ENCODE assay signal across 1 cellular context in the genomic region with DNA sequence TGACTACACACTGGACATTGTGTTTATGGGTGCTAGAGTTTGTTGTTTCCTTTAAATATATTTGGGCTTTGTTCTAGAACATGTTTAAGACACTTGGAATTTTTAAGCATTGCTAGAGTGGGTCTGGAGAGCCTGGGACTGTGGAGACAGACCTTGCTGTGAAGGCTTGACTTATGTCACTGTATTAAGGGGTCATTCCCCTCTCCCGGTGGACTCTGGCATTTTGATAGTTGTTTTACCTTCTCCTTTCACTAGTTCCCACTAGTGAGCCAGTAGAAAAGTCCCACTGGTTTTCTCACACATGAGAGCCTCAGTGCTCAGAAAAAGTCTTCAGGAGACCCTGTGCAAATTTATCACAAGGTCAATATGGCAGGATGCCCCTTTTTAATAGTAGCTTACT.
A peak's percentile ranks its signal among the peaks of the same experiment; 100 is the strongest.
TF ChIP-seq lines count a peak whose summit lies in the region.

No MANE protein-coding gene starts in this region.

TF ChIP-seq in liver, 16 proteins besides CTCF, POLR2A, EP300 and RAD21 (continued from another document):
- peak; percentile 7 to 53 for TF ChIP-seq HNF4A (conservative IDR thresholded peaks at IDR 0.05)
